7 cellular contexts compared by ENCODE assay signal in the genomic region with DNA sequence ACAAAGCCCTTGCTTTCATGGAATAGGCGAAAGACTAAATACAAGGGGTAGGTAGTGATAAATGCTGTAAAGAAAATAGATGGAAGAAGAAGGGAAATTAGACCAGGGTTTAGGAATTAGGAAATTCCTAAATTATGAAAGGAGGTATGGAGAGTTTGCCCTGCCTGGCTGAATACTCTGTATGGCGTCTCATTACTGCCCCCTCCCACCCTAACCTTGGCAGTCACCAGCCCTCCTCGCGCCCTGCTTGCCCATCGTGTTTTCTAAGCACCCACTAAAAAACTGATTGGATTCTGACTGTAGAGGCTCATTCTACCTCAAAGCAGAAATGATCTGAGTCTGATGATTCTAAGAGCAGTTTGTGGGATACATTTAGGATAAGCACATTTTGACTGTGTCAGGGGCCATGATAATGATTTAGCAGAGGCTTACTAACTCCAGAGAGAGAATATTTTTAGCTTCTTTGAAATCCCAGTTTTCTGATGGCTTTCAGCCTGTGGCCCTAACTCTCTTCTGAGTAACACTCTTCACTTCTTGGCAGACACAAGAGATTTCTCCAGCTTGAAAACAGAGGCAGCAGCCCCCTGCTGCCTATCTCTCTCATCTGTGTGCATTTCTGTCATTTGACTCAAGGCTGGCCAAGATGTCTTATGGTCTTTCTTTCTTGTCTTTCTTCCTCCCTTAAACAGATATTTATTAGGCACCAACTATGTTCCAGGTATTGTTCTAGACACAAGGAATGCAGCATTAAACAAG. TPM values are rescaled to one million over a fixed set of nuclear protein-coding genes. Genes with fewer than 3 reads are reported as not detected.
DNase-seq lines count a peak whose midpoint lies in the region; ATAC-seq and TF ChIP-seq lines count a peak whose summit lies in the region.

No MANE protein-coding gene starts in this region.

- TF ChIP-seq CTCF in choroid plexus epithelial cell (conservative IDR thresholded peaks at IDR 0.05; ENCODE audit: low read depth, low read length) (peak; percentile 36), osteocyte (IDR thresholded peaks at IDR 0.05) (no peak)

- H3K4me1 Mint-ChIP-seq in osteocyte (ENCODE audit: unreplicated experiment), result peaks cover 28% of the 10 kb centered on the region

- ATAC-seq in HG03025 (IDR thresholded peaks at IDR 0.05; ENCODE audit: low FRiP score, unreplicated experiment) (no peak), GM19452 (IDR thresholded peaks at IDR 0.05; ENCODE audit: unreplicated experiment) (no peak)

- H3K9me3 Mint-ChIP-seq in osteocyte (ENCODE audit: unreplicated experiment), result no peaks in the 10 kb centered on the region

- DNase-seq in GM03348 (ENCODE audit: low spot score) (peak; percentile 16), NCI-H146 treated with DMSO at 0.1 percent for 48 hours (lab: John Stamatoyannopoulos, UW; ENCODE audit: unreplicated experiment) (peak; percentile 62), choroid plexus epithelial cell (ENCODE audit: low read depth) (peak; percentile 55), osteocyte (ENCODE audit: extremely low spot score, unreplicated experiment) (no peak), SKM-1 treated with dmso at 0.1 percent for 144 hours (lab: John Stamatoyannopoulos, UW; ENCODE audit: unreplicated experiment) (no peak)

- H3K27me3 Mint-ChIP-seq in osteocyte (ENCODE audit: unreplicated experiment), result peaks cover 14% of the 10 kb centered on the region

- H3K4me3 ChIP-seq in choroid plexus epithelial cell (ENCODE audit: low read depth, low read length), result no peak overlapping the region

- no peak overlapping the region for H3K27ac Mint-ChIP-seq in osteocyte (ENCODE audit: unreplicated experiment)

- H3K36me3 Mint-ChIP-seq in osteocyte (ENCODE audit: unreplicated experiment), result no peaks in the 10 kb centered on the region

- H3K4me3 Mint-ChIP-seq in osteocyte (ENCODE audit: unreplicated experiment), result peak overlapping the region; percentile 78

RNA-seq across cellular contexts. Expression of a gene that starts 1.4 kb away (rescaled TPM):
- total RNA-seq in osteocyte, result 45.0 and 51.4 TPM in 2 replicates

Comparison
In these comparisons a context has a peak if more than half of its experiments do, and no peak if none do; other contexts are left out.
1. DNase-seq: peak in GM03348 (single experiment), NCI-H146 treated with DMSO at 0.1 percent for 48 hours (single experiment) and choroid plexus epithelial cell (single experiment); none in osteocyte (single experiment) and SKM-1 treated with dmso at 0.1 percent for 144 hours (single experiment).